23 cellular contexts compared by ENCODE assay signal in the genomic region with DNA sequence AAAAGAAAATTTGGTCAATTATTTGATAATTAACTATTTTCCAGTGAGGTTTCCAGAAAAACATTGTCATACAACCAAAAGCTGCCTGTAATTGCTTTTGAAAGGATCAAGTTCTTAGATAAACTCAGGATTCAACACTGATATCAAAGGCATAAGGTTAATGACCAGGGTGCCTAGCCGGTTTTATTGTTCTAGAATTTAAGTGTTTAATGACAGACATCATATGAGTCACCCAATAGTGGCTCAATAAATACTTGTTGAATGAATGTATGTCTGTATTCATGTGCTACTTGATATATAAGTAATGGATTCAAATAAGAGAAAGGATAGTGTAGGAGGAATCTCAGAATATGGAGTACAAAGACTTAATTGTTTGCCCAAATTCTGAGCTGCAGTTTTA.
DNase-seq lines count a peak whose midpoint lies in the region; ATAC-seq and TF ChIP-seq lines count a peak whose summit lies in the region.
"Had no signal": no experiment of that assay in that cellular context is flagged by ENCODE, and none has a peak within 500 bp of the region (broad histone marks: within the 10 kb centered on the region; RNA-seq: fewer than 3 reads in every experiment).

No MANE protein-coding gene starts in this region.

- no peak overlapping the region for H3K9ac ChIP-seq in GM23248

- DNase-seq in GM23248 (peak; percentile 13), HPDE6-E6E7 (ENCODE audit: extremely low spot score) (peak; percentile 9), NCI-H748 (lab: John Stamatoyannopoulos, UW; ENCODE audit: unreplicated experiment) (peak; percentile 91), epithelial cell of esophagus (ENCODE audit: low read depth) (peak; percentile 75), body of pancreas (no peak), Ammon's horn (ENCODE audit: low spot score) (no peak)
- DNase-seq in stimulated activated CD4-positive, alpha-beta T cell treated with anti-CD3 and anti-CD28 coated beads, Interleukin-4, amount 100 ng/mL, for 24 hours: no peak
- DNase-seq: activated CD4-positive, alpha-beta memory T cell treated with anti-CD3 and anti-CD28 coated beads, Interleukin-2, amount 10 ng/mL, durations not matched to agents 7 days and 5 days; activated CD4-positive, alpha-beta T cell treated with anti-CD3 and anti-CD28 coated beads for 1 hour; activated CD8-positive, alpha-beta memory T cell treated with anti-CD3 and anti-CD28 coated beads, Interleukin-2, amount 50 U/mL, for 48 hours; amygdala; effector memory CD8-positive, alpha-beta T cell; EL; esophagus squamous epithelium; gastrocnemius medialis; hippocampal formation; left lung; NCI-H1436; NCI-H524 treated with DMSO at 0.1 percent for 48 hours; stimulated activated naive CD8-positive, alpha-beta T cell treated with anti-CD3 and anti-CD28 coated beads, Interleukin-15, Interleukin-2, amounts not matched to agents 100 U/mL and 50 U/mL, for 24 hours had no signal

- H2AFZ ChIP-seq in GM23248: no peak overlapping the region

- H3K4me3 ChIP-seq in GM23248: no peak overlapping the region
- no peak overlapping the region for H3K4me3 ChIP-seq in epithelial cell of esophagus (ENCODE audit: low read length)
- H3K4me3 ChIP-seq in body of pancreas: no peak overlapping the region
- H3K4me3 ChIP-seq: breast epithelium, esophagus squamous epithelium, gastrocnemius medialis, left lung, SJSA1, thoracic aorta had no signal

- H3K9me3 ChIP-seq in GM23248 (ENCODE audit: low read depth) (no peaks in the 10 kb centered on the region), body of pancreas (no peaks in the 10 kb centered on the region)
- H3K9me3 ChIP-seq: breast epithelium, esophagus squamous epithelium, gastrocnemius medialis, left lung, SJSA1, thoracic aorta had no signal

- no peaks in the 10 kb centered on the region for H3F3A ChIP-seq in GM23248 (ENCODE audit: insufficient read depth)

- H4K20me1 ChIP-seq in GM23248 (ENCODE audit: insufficient read depth): no peaks in the 10 kb centered on the region

- no peak overlapping the region for H3K4me2 ChIP-seq in GM23248 (ENCODE audit: unreplicated experiment)

- intact Hi-C loops in body of pancreas (cut with DNase I): no loop called here

- WGBS in GM23248 (ENCODE audit: low coverage in 1 of 2, low lambda C conversion rate in 2 of 2, missing lambda C conversion rate in 2 of 2), 2 experiments: 35 to 38% methylated on average over 1 of the region's 1 CpG
- 70 to 73% methylated on average over 1 of the region's 1 CpG for WGBS in body of pancreas, 2 donors

- ATAC-seq in body of pancreas: no peak
- ATAC-seq: effector memory CD8-positive, alpha-beta T cell; gastrocnemius medialis; left lung; stimulated activated naive CD8-positive, alpha-beta T cell treated with anti-CD3 and anti-CD28 coated beads, Interleukin-15, Interleukin-2, amounts not matched to agents 100 U/mL and 50 U/mL, for 24 hours had no signal

- TF ChIP-seq CTCF in epithelial cell of esophagus (IDR thresholded peaks at IDR 0.05; ENCODE audit: insufficient read depth, low read depth, low read length, missing control alignments) (no peak), body of pancreas (IDR thresholded peaks at IDR 0.05) (no peak)

- H3K4me1 ChIP-seq in GM23248 (ENCODE audit: insufficient read depth) (peaks cover 9% of the 10 kb centered on the region), body of pancreas (no peaks in the 10 kb centered on the region)
- H3K4me1 ChIP-seq: breast epithelium, esophagus squamous epithelium, gastrocnemius medialis, left lung had no signal

- no peaks in the 10 kb centered on the region for H3K36me3 ChIP-seq in GM23248 (ENCODE audit: low read depth)
- H3K36me3 ChIP-seq in body of pancreas (replicated peaks in 1 of 2; ENCODE audit: insufficient read depth in 1 of 2, low read depth in 2 of 2): no peaks in the 10 kb centered on the region
- H3K36me3 ChIP-seq: breast epithelium, esophagus squamous epithelium, gastrocnemius medialis, left lung, SJSA1, thoracic aorta had no signal

- H3K9me2 ChIP-seq in GM23248 (ENCODE audit: insufficient read depth): no peaks in the 10 kb centered on the region

- TF ChIP-seq POLR2A in body of pancreas (IDR thresholded peaks at IDR 0.05): no peak

- H3K27ac ChIP-seq in GM23248: no peak overlapping the region
- no peak overlapping the region for H3K27ac ChIP-seq in body of pancreas
- H3K27ac ChIP-seq: breast epithelium, esophagus squamous epithelium, gastrocnemius medialis, left lung, SJSA1, thoracic aorta had no signal

- in situ Hi-C loops in GM23248 (cut with MboI): no loop called here

- no peaks in the 10 kb centered on the region for H3K79me2 ChIP-seq in GM23248 (ENCODE audit: insufficient read depth)

- H3K27me3 ChIP-seq in GM23248 (replicated peaks; ENCODE audit: insufficient read depth): no peaks in the 10 kb centered on the region
- no peaks in the 10 kb centered on the region for H3K27me3 ChIP-seq in body of pancreas
- H3K27me3 ChIP-seq: breast epithelium, esophagus squamous epithelium, gastrocnemius medialis, left lung, SJSA1 had no signal

Comparison
In these comparisons a context has a peak if more than half of its experiments do, and no peak if none do; other contexts are left out.
1. DNase-seq: peak in GM23248 (single experiment), HPDE6-E6E7 (single experiment), NCI-H748 (single experiment) and epithelial cell of esophagus (single experiment); none in body of pancreas (0 of 4), stimulated activated CD4-positive, alpha-beta T cell treated with anti-CD3 and anti-CD28 coated beads, Interleukin-4, amount 100 ng/mL, for 24 hours (single experiment) and Ammon's horn (single experiment).